ENCODE assay signal across 9 cellular contexts in the genomic region with DNA sequence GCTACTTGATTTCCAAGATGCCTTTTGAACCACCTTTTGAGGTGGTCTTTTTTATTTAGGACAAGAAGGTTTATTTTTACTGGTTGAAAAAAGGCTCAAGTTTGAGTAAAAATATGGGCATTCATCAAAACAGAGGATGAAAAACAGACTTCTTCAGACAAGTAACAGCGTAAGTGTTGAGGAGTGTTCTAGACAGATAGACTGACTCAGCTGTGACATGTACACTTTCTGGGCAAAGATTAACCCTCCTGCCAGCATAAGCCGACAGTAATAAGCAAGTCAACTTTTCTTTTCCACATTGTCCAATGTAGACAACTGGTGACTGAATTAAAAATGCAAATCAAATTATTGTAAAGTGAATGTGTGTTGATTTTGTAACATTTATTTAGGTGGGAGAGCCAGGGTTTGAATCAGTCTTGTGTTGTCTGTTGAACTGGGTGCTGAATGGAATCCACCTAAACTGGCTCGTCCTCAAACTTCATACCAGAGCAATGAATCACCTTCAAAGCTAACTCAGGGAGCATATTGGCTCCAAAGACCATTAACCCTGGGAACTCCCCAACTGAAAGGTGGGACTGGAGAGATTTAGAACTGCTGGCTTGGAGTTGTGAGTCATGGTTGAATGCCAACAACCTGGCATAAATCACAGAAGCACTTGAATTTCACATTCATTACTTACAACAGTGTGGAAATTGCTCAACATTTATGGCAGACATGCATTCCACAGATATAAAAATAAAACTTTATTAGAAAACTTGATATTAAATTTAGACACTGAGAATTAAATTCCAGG.
A peak's percentile ranks its signal among the peaks of the same experiment; 100 is the strongest.
DNase-seq lines count a peak whose midpoint lies in the region; ATAC-seq, FAIRE-seq and TF ChIP-seq lines count a peak whose summit lies in the region.
"Had no signal": no experiment of that assay in that cellular context is flagged by ENCODE, and none has a peak within 500 bp of the region (broad histone marks: within the 10 kb centered on the region; RNA-seq: fewer than 3 reads in every experiment).

No MANE protein-coding gene starts in this region.

- DNase-seq in ELF-1 (ENCODE audit: low read depth, low spot score) (peak; percentile 83), NCI-H69 (lab: John Stamatoyannopoulos, UW) (peak; percentile 69), fibroblast of gingiva (ENCODE audit: low read depth) (peak; percentile 94), pancreas (peak in 3 of 6 donors; percentile 21 to 49 (median 44)), CD1c-positive myeloid dendritic cell (ENCODE audit: extremely low spot score) (no peak)
- no peak for DNase-seq in stimulated activated CD8-positive, alpha-beta memory T cell treated with anti-CD3 and anti-CD28 coated beads, Interleukin-4, amount 100 ng/mL, for 48 hours
- no peak for DNase-seq in activated CD8-positive, alpha-beta memory T cell treated with anti-CD3 and anti-CD28 coated beads, Interleukin-2, amount 50 U/mL, for 48 hours
- DNase-seq: NCI-H2171 had no signal

- no peak overlapping the region for H3K4me3 ChIP-seq in pancreas

- intact Hi-C loops in pancreas (cut with DNase I) = no loop called here

- H3K9me3 ChIP-seq in pancreas = no peaks in the 10 kb centered on the region

- peak overlapping the region in 1 of 4 donors; percentile 1 for H3K27ac ChIP-seq in pancreas

- peak; percentile 57 for FAIRE-seq in pancreas (lab: Jason Lieb, UNC)

- no peaks in the 10 kb centered on the region for H3K4me1 ChIP-seq in pancreas

- no peaks in the 10 kb centered on the region for H3K27me3 ChIP-seq in pancreas

- ATAC-seq in pancreas (peak; percentile 69 to 92 (median 88)), HG02885 (IDR thresholded peaks at IDR 0.05; ENCODE audit: poor library complexity, unreplicated experiment) (no peak)

- H3K36me3 ChIP-seq in pancreas = no peaks in the 10 kb centered on the region

- WGBS in pancreas, 2 donors = 31 to 35% methylated on average over 3 of the region's 3 CpGs

- no peak for TF ChIP-seq CTCF in pancreas (IDR thresholded peaks at IDR 0.05)

Comparison
In these comparisons a context has a peak if more than half of its experiments do, and no peak if none do; other contexts are left out.
1. DNase-seq: peak in ELF-1 (single experiment), NCI-H69 (single experiment) and fibroblast of gingiva (single experiment); none in stimulated activated CD8-positive, alpha-beta memory T cell treated with anti-CD3 and anti-CD28 coated beads, Interleukin-4, amount 100 ng/mL, for 48 hours (single experiment), CD1c-positive myeloid dendritic cell (single experiment) and activated CD8-positive, alpha-beta memory T cell treated with anti-CD3 and anti-CD28 coated beads, Interleukin-2, amount 50 U/mL, for 48 hours (single experiment).